27 cellular contexts compared by ENCODE assay signal in genomic region chr14:94153750-94154350, GRCh38. TPM values are rescaled to one million over a fixed set of nuclear protein-coding genes. Genes with fewer than 3 reads are reported as not detected.
"Had no signal": no experiment of that assay in that cellular context is flagged by ENCODE, and none has a peak within 500 bp of the region (broad histone marks: within the 10 kb centered on the region; RNA-seq: fewer than 3 reads in every experiment).

No MANE protein-coding gene starts in this region.

- ATAC-seq: body of pancreas, WTC11 had no signal

- FAIRE-seq: bronchial epithelial cell had no signal

- H3K4me3 ChIP-seq: ascending aorta, body of pancreas, coronary artery, Peyer's patch, SJCRH30 had no signal

- H3K9ac ChIP-seq: SK-N-SH had no signal

- H3K4me2 ChIP-seq: SK-N-SH had no signal

- H3K27ac ChIP-seq: ascending aorta, body of pancreas, coronary artery, Peyer's patch, RWPE1, SJCRH30 had no signal

- H3K27me3 ChIP-seq: ascending aorta, body of pancreas, Peyer's patch, SJCRH30 had no signal

- H3K4me1 ChIP-seq: ascending aorta, body of pancreas, Peyer's patch, SJCRH30 had no signal

- DNase-seq: activated CD4-positive, alpha-beta memory T cell treated with anti-CD3 and anti-CD28 coated beads for 36 hours; activated CD4-positive, alpha-beta T cell treated with anti-CD3 and anti-CD28 coated beads, Interleukin-2, amount 10 ng/mL, durations not matched to agents 7 days and 5 days; activated CD4-positive, CD25-positive, alpha-beta regulatory T cell treated with anti-CD3 and anti-CD28 coated beads, Interleukin-2, amount 50 U/mL, for 72 hours; activated gamma-delta T cell treated with Interleukin-2 at 50 U/mL for 16 hours; activated naive CD4-positive, alpha-beta T cell treated with anti-CD3 and anti-CD28 coated beads, Interleukin-2, amount 50 U/mL, for 16 hours; activated T-cell treated with anti-CD3 and anti-CD28 coated beads, Interleukin-2, amount 50 U/mL, for 72 hours; amniotic stem cell; body of pancreas; central memory CD4-positive, alpha-beta T cell; Karpas-422; MM.1S; NCI-H1092; NCI-H1417; NCI-H1930; NCI-H2171; NCI-H2227 treated with DMSO at 0.1 percent for 48 hours; NCI-H526; NCI-H774; Peyer's patch; Right ventricle myocardium superior; SJCRH30; SK-N-SH had no signal

- H3K9me3 ChIP-seq: ascending aorta, body of pancreas, Peyer's patch, SJCRH30, SK-N-SH had no signal

- H3K36me3 ChIP-seq: ascending aorta, Peyer's patch, SJCRH30 had no signal

RNA-seq across cellular contexts. Expression of gene PPP4R4, which starts 20.3 kb away (rescaled TPM):
- total RNA-seq: ascending aorta, Right ventricle myocardium superior had no signal
